16 cellular contexts compared by ENCODE assay signal in the genomic region with DNA sequence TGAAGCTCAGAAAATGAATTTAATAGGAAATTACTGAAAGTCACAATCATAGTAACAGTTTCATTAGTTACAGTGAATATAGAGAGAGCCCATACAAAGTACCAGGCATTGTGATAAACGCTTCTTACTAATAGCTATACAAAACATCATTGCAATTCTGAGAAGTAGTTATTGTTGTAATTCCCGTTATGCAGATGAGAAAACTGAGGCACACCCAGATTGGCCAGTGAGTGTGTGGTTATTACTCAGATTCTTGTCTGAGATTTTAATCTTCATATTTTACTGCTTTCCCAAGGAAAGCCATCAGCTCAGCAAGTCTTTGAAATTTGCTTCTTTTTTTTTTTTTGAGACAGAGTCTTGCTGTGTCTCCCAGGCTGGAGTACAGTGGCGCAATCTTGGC. TPM values are rescaled to one million over a fixed set of nuclear protein-coding genes. Genes with fewer than 3 reads are reported as not detected.
A peak's percentile ranks its signal among the peaks of the same experiment; 100 is the strongest.
DNase-seq lines count a peak whose midpoint lies in the region; ATAC-seq and TF ChIP-seq lines count a peak whose summit lies in the region.
"Had no signal": no experiment of that assay in that cellular context is flagged by ENCODE, and none has a peak within 500 bp of the region (broad histone marks: within the 10 kb centered on the region; RNA-seq: fewer than 3 reads in every experiment).

No MANE protein-coding gene starts in this region.

- peak; percentile 25 for DNase-seq in activated effector memory CD4-positive, alpha-beta T cell treated with anti-CD3 and anti-CD28 coated beads, Interleukin-2, amount 50 U/mL, for 16 hours
- no peak for DNase-seq in activated effector memory CD4-positive, alpha-beta T cell treated with Interleukin-2 at 50 U/mL for 16 hours
- peak; percentile 39 for DNase-seq in activated CD4-positive, alpha-beta memory T cell treated with anti-CD3 and anti-CD28 coated beads for 36 hours
- DNase-seq in foreskin keratinocyte (no peak), thyroid gland (no peak), HCEC 1CT (no peak), NCI-H146 (lab: John Stamatoyannopoulos, UW) (no peak)
- DNase-seq: activated CD8-positive, alpha-beta memory T cell treated with anti-CD3 and anti-CD28 coated beads, Interleukin-2, amount 50 U/mL, for 48 hours; anterior cingulate cortex; erythroblast; GF-D8; HFFc6; left colon; NCI-H1417 treated with DMSO at 0.1 percent for 48 hours; NCI-H446 had no signal

- no peaks in the 10 kb centered on the region for H3K27me3 Mint-ChIP-seq in activated CD4-positive, alpha-beta memory T cell treated with anti-CD3 and anti-CD28 coated beads for 36 hours

- H3K4me3 ChIP-seq in thyroid gland (replicated peaks in 1 of 3): no peak overlapping the region

- CTCF ChIA-PET in activated CD4-positive, alpha-beta memory T cell treated with anti-CD3 and anti-CD28 coated beads for 36 hours (lab: Charles Lee): interaction anchor here (0.6 to 2.4 kb wide), 5 partner anchors 10 to 144 kb away, joined by 3 to 12 read pairs (median 3); a partner anchor contains a TSS

- ATAC-seq in foreskin keratinocyte (no peak), GM21360 (IDR thresholded peaks at IDR 0.05; ENCODE audit: unreplicated experiment) (no peak)
- ATAC-seq: left colon had no signal

- H3K27me3 ChIP-seq in foreskin keratinocyte (no peaks in the 10 kb centered on the region), thyroid gland (no peaks in the 10 kb centered on the region)

- TF ChIP-seq POLR2A in thyroid gland (IDR thresholded peaks at IDR 0.05): no peak

- intact Hi-C loops in activated CD4-positive, alpha-beta memory T cell treated with anti-CD3 and anti-CD28 coated beads for 36 hours (cut with micrococcal nuclease): loop anchor here (1.0 to 5.0 kb wide), 3 partner anchors 13 to 45 kb away; no protein-coding TSS in a partner anchor
- intact Hi-C loops in thyroid gland (cut with DNase I): no loop called here

- peaks cover 50% of the 10 kb centered on the region for H3K4me1 ChIP-seq in foreskin keratinocyte
- H3K4me1 ChIP-seq in thyroid gland: peaks cover 75 to 89% of the 10 kb centered on the region in 2 donors

- no peak for TF ChIP-seq CTCF in foreskin keratinocyte (conservative IDR thresholded peaks at IDR 0.05)
- TF ChIP-seq CTCF in thyroid gland (IDR thresholded peaks at IDR 0.05): no peak

- H3K27ac ChIP-seq in foreskin keratinocyte (peak overlapping the region; percentile 37), thyroid gland (peak overlapping the region; percentile 82 to 97 (median 93))

- peaks cover 52% of the 10 kb centered on the region for H3K4me1 Mint-ChIP-seq in activated CD4-positive, alpha-beta memory T cell treated with anti-CD3 and anti-CD28 coated beads for 36 hours (ENCODE audit: low read depth)

- H3K4me3 Mint-ChIP-seq in activated CD4-positive, alpha-beta memory T cell treated with anti-CD3 and anti-CD28 coated beads for 36 hours: no peak overlapping the region
- H3K4me3 Mint-ChIP-seq: HFFc6 had no signal

- POLR2A ChIA-PET in activated CD4-positive, alpha-beta memory T cell treated with anti-CD3 and anti-CD28 coated beads for 36 hours (lab: Charles Lee): interaction anchor here (0.6 to 1.6 kb wide), 4 partner anchors 10 to 61 kb away, joined by 3 to 6 read pairs (median 3); no protein-coding TSS in a partner anchor

- no peaks in the 10 kb centered on the region for H3K9me3 Mint-ChIP-seq in activated CD4-positive, alpha-beta memory T cell treated with anti-CD3 and anti-CD28 coated beads for 36 hours
- H3K9me3 Mint-ChIP-seq: HFFc6 had no signal

- H3K36me3 Mint-ChIP-seq in activated CD4-positive, alpha-beta memory T cell treated with anti-CD3 and anti-CD28 coated beads for 36 hours: no peaks in the 10 kb centered on the region

- 91 to 97% methylated on average over 3 of the region's 3 CpGs for WGBS in thyroid gland, 2 donors

- H3K27ac Mint-ChIP-seq in activated CD4-positive, alpha-beta memory T cell treated with anti-CD3 and anti-CD28 coated beads for 36 hours: no peak overlapping the region
- H3K27ac Mint-ChIP-seq: HFFc6 had no signal

- H3K9me3 ChIP-seq in thyroid gland: no peaks in the 10 kb centered on the region

- no peaks in the 10 kb centered on the region for H3K36me3 ChIP-seq in thyroid gland

RNA-seq across cellular contexts. Expression of a gene that starts 14.3 kb away (rescaled TPM):
- 10 to 100 TPM; 23.1 to 26.0 TPM for total RNA-seq in activated CD4-positive, alpha-beta memory T cell treated with anti-CD3 and anti-CD28 coated beads for 36 hours
- total RNA-seq in foreskin keratinocyte (399 and 593 TPM in 2 replicates), thyroid gland (100 to 1,000 TPM; 164 to 258 (median 242) TPM)
- polyA plus RNA-seq in foreskin keratinocyte: 317 and 485 TPM in 2 replicates

Comparison
In these comparisons a context has a peak if more than half of its experiments do, and no peak if none do; other contexts are left out.
1. DNase-seq: peak in activated effector memory CD4-positive, alpha-beta T cell treated with anti-CD3 and anti-CD28 coated beads, Interleukin-2, amount 50 U/mL, for 16 hours (single experiment) and activated CD4-positive, alpha-beta memory T cell treated with anti-CD3 and anti-CD28 coated beads for 36 hours (single experiment); none in activated effector memory CD4-positive, alpha-beta T cell treated with Interleukin-2 at 50 U/mL for 16 hours (single experiment), foreskin keratinocyte (0 of 2), thyroid gland (0 of 2), HCEC 1CT (single experiment) and NCI-H146 (single experiment).
2. RNA of a gene that starts 14.3 kb away (total RNA-seq): 399 to 593 TPM in foreskin keratinocyte and 164 to 258 TPM in thyroid gland; 23.1 to 26.0 TPM in activated CD4-positive, alpha-beta memory T cell treated with anti-CD3 and anti-CD28 coated beads for 36 hours; every median in the first group is over 4 times any median in the second.